12 cellular contexts compared by ENCODE assay signal in genomic region chr13:46119883-46120614, GRCh38. TPM values are rescaled to one million over a fixed set of nuclear protein-coding genes. Genes with fewer than 3 reads are reported as not detected.
A peak's percentile ranks its signal among the peaks of the same experiment; 100 is the strongest.
DNase-seq lines count a peak whose midpoint lies in the region; TF ChIP-seq lines count a peak whose summit lies in the region.
"Had no signal": no experiment of that assay in that cellular context is flagged by ENCODE, and none has a peak within 500 bp of the region (broad histone marks: within the 10 kb centered on the region; RNA-seq: fewer than 3 reads in every experiment).

No MANE protein-coding gene starts in this region.

- H3K4me3 ChIP-seq in LNCaP clone FGC (ENCODE audit: low read depth, low read length) (no peak overlapping the region), astrocyte of the spinal cord (ENCODE audit: low read depth, low read length) (no peak overlapping the region)
- H3K4me3 ChIP-seq: tibial nerve had no signal

- peak; percentile 37 for DNase-seq in DMS79 (lab: John Stamatoyannopoulos, UW)
- peak; percentile 48 for DNase-seq in LNCaP clone FGC (ENCODE audit: low read depth)
- peak; percentile 71 for DNase-seq in astrocyte of the spinal cord (ENCODE audit: low read depth, low spot score)
- DNase-seq in lung microvascular endothelial cell (ENCODE audit: low read depth in 2 of 2), result peak; percentile 46 to 91
- DNase-seq in NCI-H2029 (lab: John Stamatoyannopoulos, UW), result no peak
- no peak for DNase-seq in NCI-H2029 treated with DMSO at 0.1 percent for 48 hours (lab: John Stamatoyannopoulos, UW)
- DNase-seq in activated gamma-delta T cell treated with Interleukin-2 at 50 U/mL for 16 hours, result no peak
- DNase-seq in activated CD8-positive, alpha-beta memory T cell treated with anti-CD3 and anti-CD28 coated beads for 24 hours, result no peak
- DNase-seq: activated naive CD8-positive, alpha-beta T cell treated with anti-CD3 and anti-CD28 coated beads, Interleukin-2, amount 50 U/mL, for 24 hours; stimulated activated CD4-positive, alpha-beta T cell treated with anti-CD3 and anti-CD28 coated beads, Interleukin-12 subunit alpha, Interleukin-12 subunit beta, amount 100 ng/mL, for 4 hours had no signal

- in situ Hi-C loops in astrocyte of the spinal cord (cut with HindIII; ENCODE audit: low sequenced_read_pairs), result no loop called here

- TF ChIP-seq CTCF in LNCaP clone FGC (IDR thresholded peaks at IDR 0.05; ENCODE audit: control insufficient read depth, extremely low read depth, insufficient read depth), result no peak
- no peak for TF ChIP-seq CTCF in astrocyte of the spinal cord (IDR thresholded peaks at IDR 0.05; ENCODE audit: low read depth, low read length)

RNA-seq across cellular contexts. Expression of gene CPB2, which starts 15.2 kb away (rescaled TPM):
- total RNA-seq in lung microvascular endothelial cell, result not detected in 2 replicates
- total RNA-seq: T-helper 1 cell treated with Interleukin-12 subunit alpha and Interleukin-12 subunit beta and Interleukin-4 antibody, amounts not matched to agents 30 ng/mL and 1 ng/mL, for 36 hours; tibial nerve had no signal

Comparison
In these comparisons a context has a peak if more than half of its experiments do, and no peak if none do; other contexts are left out.
1. DNase-seq: peak in DMS79 (single experiment), LNCaP clone FGC (single experiment), astrocyte of the spinal cord (single experiment) and lung microvascular endothelial cell (2 of 2); none in NCI-H2029 (single experiment), NCI-H2029 treated with DMSO at 0.1 percent for 48 hours (single experiment), activated gamma-delta T cell treated with Interleukin-2 at 50 U/mL for 16 hours (single experiment) and activated CD8-positive, alpha-beta memory T cell treated with anti-CD3 and anti-CD28 coated beads for 24 hours (single experiment).